27 cellular contexts compared by ENCODE assay signal in genomic region chr15:57890878-57891277, GRCh38.
"Had no signal": no experiment of that assay in that cellular context is flagged by ENCODE, and none has a peak within 500 bp of the region (broad histone marks: within the 10 kb centered on the region; RNA-seq: fewer than 3 reads in every experiment).

No MANE protein-coding gene starts in this region.

- H3K4me1 Mint-ChIP-seq: natural killer cell; neural progenitor cell; stimulated activated memory B cell treated with anti-CD40 and anti-IgM and Interleukin-4, amounts not matched to agents 10 μg/mL and 1 μg/mL and 100 μg/mL, for 72 hours; stimulated activated naive CD8-positive, alpha-beta T cell treated with anti-CD3 and anti-CD28 coated beads, Interleukin-15, amount 100 ng/mL, for 72 hours had no signal

- H3K36me3 Mint-ChIP-seq: natural killer cell; neural progenitor cell; stimulated activated memory B cell treated with anti-CD40 and anti-IgM and Interleukin-4, amounts not matched to agents 10 μg/mL and 1 μg/mL and 100 μg/mL, for 72 hours; type B pancreatic cell had no signal

- FAIRE-seq: small intestine had no signal

- ATAC-seq: natural killer cell; psoas muscle; right lobe of liver; stimulated activated memory B cell treated with anti-CD40 and anti-IgM and Interleukin-4, amounts not matched to agents 10 μg/mL and 1 μg/mL and 100 μg/mL, for 72 hours; stimulated activated naive CD8-positive, alpha-beta T cell treated with anti-CD3 and anti-CD28 coated beads, Interleukin-15, amount 100 ng/mL, for 72 hours; stimulated activated naive CD8-positive, alpha-beta T cell treated with anti-CD3 and anti-CD28 coated beads, Interleukin-15, Interleukin-2, amounts not matched to agents 100 U/mL and 50 U/mL, for 24 hours; upper lobe of right lung had no signal

- H3K4me3 Mint-ChIP-seq: natural killer cell; nephron; neural progenitor cell; stimulated activated memory B cell treated with anti-CD40 and anti-IgM and Interleukin-4, amounts not matched to agents 10 μg/mL and 1 μg/mL and 100 μg/mL, for 72 hours; stimulated activated naive CD8-positive, alpha-beta T cell treated with anti-CD3 and anti-CD28 coated beads, Interleukin-15, amount 100 ng/mL, for 72 hours; type B pancreatic cell had no signal

- H3K27ac Mint-ChIP-seq: natural killer cell; nephron; neural progenitor cell; progenitor cell of endocrine pancreas; stimulated activated memory B cell treated with anti-CD40 and anti-IgM and Interleukin-4, amounts not matched to agents 10 μg/mL and 1 μg/mL and 100 μg/mL, for 72 hours; stimulated activated naive CD8-positive, alpha-beta T cell treated with anti-CD3 and anti-CD28 coated beads, Interleukin-15, amount 100 ng/mL, for 72 hours; type B pancreatic cell had no signal

- DNase-seq: natural killer cell; occipital lobe; ovary; posterior cingulate gyrus; psoas muscle; right cardiac atrium; right lobe of liver; sigmoid colon; small intestine; stimulated activated CD4-positive, alpha-beta T cell treated with anti-CD3 and anti-CD28 coated beads, Interleukin-15, amount 100 ng/mL, for 24 hours; stimulated activated CD4-positive, alpha-beta T cell treated with anti-CD3 and anti-CD28 coated beads, Interleukin-2, amount 100 ng/mL, for 24 hours; stimulated activated CD4-positive, alpha-beta T cell treated with anti-CD3 and anti-CD28 coated beads, Interleukin-2, amount 100 ng/mL, for 48 hours; stimulated activated CD4-positive, alpha-beta T cell treated with anti-CD3 and anti-CD28 coated beads, Interleukin-4, amount 100 ng/mL, for 24 hours; stimulated activated CD8-positive, alpha-beta memory T cell treated with anti-CD3 and anti-CD28 coated beads, Interleukin-4, amount 100 ng/mL, for 48 hours; stimulated activated naive CD4-positive, alpha-beta T cell; stimulated activated naive CD8-positive, alpha-beta T cell treated with anti-CD3 and anti-CD28 coated beads, Interleukin-15, amount 100 ng/mL, for 72 hours; stimulated activated naive CD8-positive, alpha-beta T cell treated with anti-CD3 and anti-CD28 coated beads, Interleukin-15, Interleukin-2, amounts not matched to agents 100 U/mL and 50 U/mL, for 24 hours; substantia nigra; testis; tibial artery; transverse colon; upper lobe of right lung had no signal

- H3K9me3 Mint-ChIP-seq: natural killer cell; neural progenitor cell; stimulated activated memory B cell treated with anti-CD40 and anti-IgM and Interleukin-4, amounts not matched to agents 10 μg/mL and 1 μg/mL and 100 μg/mL, for 72 hours; stimulated activated naive CD8-positive, alpha-beta T cell treated with anti-CD3 and anti-CD28 coated beads, Interleukin-15, amount 100 ng/mL, for 72 hours; type B pancreatic cell had no signal
